ENCODE assay signal across 20 cellular contexts in the genomic region with DNA sequence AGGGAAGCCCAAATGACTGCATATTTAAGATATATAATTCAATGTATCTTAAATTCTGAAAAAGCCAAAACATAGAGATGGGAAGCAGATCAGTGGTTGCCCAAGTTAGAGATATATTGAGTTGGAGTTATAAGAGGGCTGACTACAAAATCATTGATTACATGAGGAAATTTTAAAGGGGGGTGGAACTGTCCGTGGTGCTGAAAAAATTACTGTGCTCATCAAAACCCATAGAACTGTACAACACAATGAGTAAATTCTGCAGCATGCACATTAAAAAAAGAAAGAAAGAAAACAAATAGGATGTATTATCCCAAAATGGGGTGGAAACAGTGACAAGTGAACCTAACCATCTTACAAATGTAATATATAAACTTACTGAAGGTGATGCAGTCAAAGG.
DNase-seq lines count a peak whose midpoint lies in the region; ATAC-seq and TF ChIP-seq lines count a peak whose summit lies in the region.
"Had no signal": no experiment of that assay in that cellular context is flagged by ENCODE, and none has a peak within 500 bp of the region (broad histone marks: within the 10 kb centered on the region; RNA-seq: fewer than 3 reads in every experiment).

No MANE protein-coding gene starts in this region.

- no peak overlapping the region for H3K4me3 ChIP-seq in neuronal stem cell (ENCODE audit: low read length in 2 of 2)
- H3K4me3 ChIP-seq: hepatocyte, Peyer's patch, right atrium auricular region, upper lobe of left lung had no signal

- intact Hi-C loops in activated CD8-positive, alpha-beta T cell treated with anti-CD3 and anti-CD28 coated beads for 36 hours (cut with micrococcal nuclease) = no loop called here

- H3K9me3 ChIP-seq in neuronal stem cell (replicated peaks in 1 of 2; ENCODE audit: control insufficient read depth in 2 of 2, insufficient read depth in 1 of 2, low read depth in 1 of 2, low read length in 2 of 2) = no peaks in the 10 kb centered on the region
- H3K9me3 ChIP-seq: Peyer's patch, right atrium auricular region, upper lobe of left lung had no signal

- no peak overlapping the region for H3K4me3 Mint-ChIP-seq in activated CD4-positive, alpha-beta T cell treated with anti-CD3 and anti-CD28 coated beads, Interleukin-2, amount 10 ng/mL, durations not matched to agents 7 days and 5 days
- no peak overlapping the region for H3K4me3 Mint-ChIP-seq in activated CD8-positive, alpha-beta T cell treated with anti-CD3 and anti-CD28 coated beads for 36 hours
- no peak overlapping the region for H3K4me3 Mint-ChIP-seq in glutamatergic neuron (ENCODE audit: unreplicated experiment)
- H3K4me3 Mint-ChIP-seq: H9; stimulated activated naive CD8-positive, alpha-beta T cell treated with anti-CD3 and anti-CD28 coated beads, Interleukin-15, amount 100 ng/mL, for 72 hours had no signal

- no peak overlapping the region for H3K4ac ChIP-seq in neuronal stem cell (ENCODE audit: low read length)

- no peak overlapping the region for H3K9ac ChIP-seq in neuronal stem cell (ENCODE audit: low read depth, low read length, poor library complexity)

- no peaks in the 10 kb centered on the region for H3K4me1 ChIP-seq in neuronal stem cell (ENCODE audit: control insufficient read depth in 2 of 2, insufficient read depth in 1 of 2, low read depth in 1 of 2, low read length in 2 of 2)
- H3K4me1 ChIP-seq: Peyer's patch, right atrium auricular region, upper lobe of left lung had no signal

- no peaks in the 10 kb centered on the region for H3K27me3 Mint-ChIP-seq in activated CD4-positive, alpha-beta T cell treated with anti-CD3 and anti-CD28 coated beads, Interleukin-2, amount 10 ng/mL, durations not matched to agents 7 days and 5 days
- H3K27me3 Mint-ChIP-seq in activated CD8-positive, alpha-beta T cell treated with anti-CD3 and anti-CD28 coated beads for 36 hours = no peaks in the 10 kb centered on the region
- peaks cover 2% of the 10 kb centered on the region for H3K27me3 Mint-ChIP-seq in glutamatergic neuron (ENCODE audit: unreplicated experiment)
- H3K27me3 Mint-ChIP-seq: stimulated activated naive CD8-positive, alpha-beta T cell treated with anti-CD3 and anti-CD28 coated beads, Interleukin-15, amount 100 ng/mL, for 72 hours had no signal

- no peak overlapping the region for H2AK5ac ChIP-seq in neuronal stem cell (ENCODE audit: low read depth, low read length)

- H3K9me3 Mint-ChIP-seq in activated CD4-positive, alpha-beta T cell treated with anti-CD3 and anti-CD28 coated beads, Interleukin-2, amount 10 ng/mL, durations not matched to agents 7 days and 5 days = no peaks in the 10 kb centered on the region
- no peaks in the 10 kb centered on the region for H3K9me3 Mint-ChIP-seq in activated CD8-positive, alpha-beta T cell treated with anti-CD3 and anti-CD28 coated beads for 36 hours
- no peaks in the 10 kb centered on the region for H3K9me3 Mint-ChIP-seq in glutamatergic neuron (ENCODE audit: unreplicated experiment)
- H3K9me3 Mint-ChIP-seq: H9; stimulated activated naive CD8-positive, alpha-beta T cell treated with anti-CD3 and anti-CD28 coated beads, Interleukin-15, amount 100 ng/mL, for 72 hours had no signal

- H2AFZ ChIP-seq in neuronal stem cell (ENCODE audit: low read length) = no peak overlapping the region
- H2AFZ ChIP-seq: hepatocyte had no signal

- H3K27ac ChIP-seq in neuronal stem cell (replicated peaks; ENCODE audit: low read length) = no peak overlapping the region
- H3K27ac ChIP-seq: hepatocyte, Peyer's patch, right atrium auricular region, upper lobe of left lung, VCaP had no signal

- H3K4me1 Mint-ChIP-seq in activated CD4-positive, alpha-beta T cell treated with anti-CD3 and anti-CD28 coated beads, Interleukin-2, amount 10 ng/mL, durations not matched to agents 7 days and 5 days = no peaks in the 10 kb centered on the region
- no peaks in the 10 kb centered on the region for H3K4me1 Mint-ChIP-seq in activated CD8-positive, alpha-beta T cell treated with anti-CD3 and anti-CD28 coated beads for 36 hours (ENCODE audit: low read depth)
- H3K4me1 Mint-ChIP-seq in glutamatergic neuron (ENCODE audit: low read depth, unreplicated experiment) = no peaks in the 10 kb centered on the region
- H3K4me1 Mint-ChIP-seq: H9; stimulated activated naive CD8-positive, alpha-beta T cell treated with anti-CD3 and anti-CD28 coated beads, Interleukin-15, amount 100 ng/mL, for 72 hours had no signal

- H2BK15ac ChIP-seq in neuronal stem cell (ENCODE audit: low read length) = no peak overlapping the region

- H3K27me3 ChIP-seq in neuronal stem cell (ENCODE audit: control insufficient read depth in 3 of 3, insufficient read depth in 3 of 3, low read depth in 1 of 3, low read length in 3 of 3) = no peaks in the 10 kb centered on the region
- H3K27me3 ChIP-seq: hepatocyte, Peyer's patch, right atrium auricular region, upper lobe of left lung had no signal

- H3K18ac ChIP-seq in neuronal stem cell (ENCODE audit: low read length) = no peak overlapping the region

- no peaks in the 10 kb centered on the region for H3K79me1 ChIP-seq in neuronal stem cell (ENCODE audit: low read depth, low read length)

- no peak overlapping the region for H3K4me2 ChIP-seq in neuronal stem cell (ENCODE audit: insufficient read depth, low read length, poor library complexity, severe bottlenecking)
- H3K4me2 ChIP-seq: hepatocyte had no signal

- TF ChIP-seq CTCF in activated CD8-positive, alpha-beta T cell treated with anti-CD3 and anti-CD28 coated beads for 36 hours (IDR thresholded peaks at IDR 0.05) = no peak
- no peak for TF ChIP-seq CTCF in glutamatergic neuron (IDR thresholded peaks at IDR 0.05; ENCODE audit: partially characterized antibody, unreplicated experiment)

- H3K14ac ChIP-seq in neuronal stem cell (ENCODE audit: low read length) = no peak overlapping the region

- DNase-seq in activated CD4-positive, alpha-beta T cell treated with anti-CD3 and anti-CD28 coated beads, Interleukin-2, amount 10 ng/mL, durations not matched to agents 7 days and 5 days = peak; percentile 16
- no peak for DNase-seq in activated CD4-positive, alpha-beta T cell treated with anti-CD3 and anti-CD28 coated beads for 48 hours
- peak; percentile 23 for DNase-seq in KBM-7
- peak; percentile 4 for DNase-seq in activated CD8-positive, alpha-beta T cell treated with anti-CD3 and anti-CD28 coated beads for 36 hours
- DNase-seq in neuronal stem cell (ENCODE audit: low spot score) = peak; percentile 27
- no peak for DNase-seq in glutamatergic neuron
- DNase-seq in H4 (ENCODE audit: low spot score) = no peak
- DNase-seq: anterior cingulate cortex; H9; kidney glomerular epithelial cell; midbrain; MM.1S; NCI-H2029 treated with DMSO at 0.1 percent for 48 hours; Peyer's patch; stimulated activated naive CD8-positive, alpha-beta T cell treated with anti-CD3 and anti-CD28 coated beads, Interleukin-15, amount 100 ng/mL, for 72 hours; upper lobe of left lung had no signal

- POLR2A ChIA-PET in activated CD4-positive, alpha-beta T cell treated with anti-CD3 and anti-CD28 coated beads, Interleukin-2, amount 10 ng/mL, durations not matched to agents 7 days and 5 days (lab: Charles Lee) = no interaction called here
- POLR2A ChIA-PET in activated CD8-positive, alpha-beta T cell treated with anti-CD3 and anti-CD28 coated beads for 36 hours (lab: Charles Lee) = no interaction called here

- H4K91ac ChIP-seq in neuronal stem cell (ENCODE audit: low read depth, low read length, poor library complexity) = no peak overlapping the region

- H2BK12ac ChIP-seq in neuronal stem cell (ENCODE audit: low read length) = no peak overlapping the region

- in situ Hi-C loops in KBM-7 (cut with MboI; ENCODE audit: low pct_unique_long_range_greater_than_20kb, low sequenced_read_pairs) = no loop called here

- no peaks in the 10 kb centered on the region for H3K36me3 Mint-ChIP-seq in activated CD4-positive, alpha-beta T cell treated with anti-CD3 and anti-CD28 coated beads, Interleukin-2, amount 10 ng/mL, durations not matched to agents 7 days and 5 days (ENCODE audit: low read depth)
- H3K36me3 Mint-ChIP-seq in activated CD8-positive, alpha-beta T cell treated with anti-CD3 and anti-CD28 coated beads for 36 hours (ENCODE audit: low read depth) = no peaks in the 10 kb centered on the region
- no peaks in the 10 kb centered on the region for H3K36me3 Mint-ChIP-seq in glutamatergic neuron (ENCODE audit: unreplicated experiment)

- no peak for ATAC-seq in activated CD8-positive, alpha-beta T cell treated with anti-CD3 and anti-CD28 coated beads for 36 hours
- ATAC-seq in HG02642 (IDR thresholded peaks at IDR 0.05; ENCODE audit: poor library complexity, unreplicated experiment) = no peak
- ATAC-seq: stimulated activated naive CD8-positive, alpha-beta T cell treated with anti-CD3 and anti-CD28 coated beads, Interleukin-15, amount 100 ng/mL, for 72 hours had no signal

- no peak overlapping the region for H2BK120ac ChIP-seq in neuronal stem cell (ENCODE audit: low read depth, low read length)

- no peak overlapping the region for H2BK5ac ChIP-seq in neuronal stem cell (ENCODE audit: low read length)

- no peak overlapping the region for H3K27ac Mint-ChIP-seq in activated CD4-positive, alpha-beta T cell treated with anti-CD3 and anti-CD28 coated beads, Interleukin-2, amount 10 ng/mL, durations not matched to agents 7 days and 5 days
- H3K27ac Mint-ChIP-seq in activated CD8-positive, alpha-beta T cell treated with anti-CD3 and anti-CD28 coated beads for 36 hours = no peak overlapping the region
- H3K27ac Mint-ChIP-seq in glutamatergic neuron (ENCODE audit: unreplicated experiment) = no peak overlapping the region
- H3K27ac Mint-ChIP-seq: H9; stimulated activated naive CD8-positive, alpha-beta T cell treated with anti-CD3 and anti-CD28 coated beads, Interleukin-15, amount 100 ng/mL, for 72 hours had no signal

- H3K36me3 ChIP-seq in neuronal stem cell (replicated peaks in 1 of 2; ENCODE audit: control insufficient read depth in 2 of 2, insufficient read depth in 2 of 2, low read length in 2 of 2) = no peaks in the 10 kb centered on the region
- H3K36me3 ChIP-seq: Peyer's patch, right atrium auricular region, upper lobe of left lung had no signal

- no CpG with 5 or more reads among the region's 1 CpG for WGBS in neuronal stem cell (ENCODE audit: extremely low coverage in 2 of 2, insufficient read length in 2 of 2, insufficient replicate concordance in 1 of 2), 2 donors

- CTCF ChIA-PET in activated CD4-positive, alpha-beta T cell treated with anti-CD3 and anti-CD28 coated beads, Interleukin-2, amount 10 ng/mL, durations not matched to agents 7 days and 5 days (lab: Charles Lee) = no interaction called here
- CTCF ChIA-PET in activated CD8-positive, alpha-beta T cell treated with anti-CD3 and anti-CD28 coated beads for 36 hours (lab: Charles Lee) = no interaction called here

- no peak overlapping the region for H4K8ac ChIP-seq in neuronal stem cell (ENCODE audit: low read depth, low read length)

- H3K23ac ChIP-seq in neuronal stem cell (ENCODE audit: low read depth, low read length, poor library complexity) = no peak overlapping the region

Comparison
In these comparisons a context has a peak if more than half of its experiments do, and no peak if none do; other contexts are left out.
1. DNase-seq: peak in activated CD4-positive, alpha-beta T cell treated with anti-CD3 and anti-CD28 coated beads, Interleukin-2, amount 10 ng/mL, durations not matched to agents 7 days and 5 days (single experiment), KBM-7 (single experiment), activated CD8-positive, alpha-beta T cell treated with anti-CD3 and anti-CD28 coated beads for 36 hours (single experiment) and neuronal stem cell (single experiment); none in activated CD4-positive, alpha-beta T cell treated with anti-CD3 and anti-CD28 coated beads for 48 hours (single experiment), glutamatergic neuron (single experiment) and H4 (single experiment).